In genomic region chr9:89442016-89442415, GRCh38 we compare ENCODE assay signal across 14 cellular contexts. TPM values are rescaled to one million over a fixed set of nuclear protein-coding genes. Genes with fewer than 3 reads are reported as not detected.
DNase-seq lines count a peak whose midpoint lies in the region; ATAC-seq and TF ChIP-seq lines count a peak whose summit lies in the region.
"Had no signal": no experiment of that assay in that cellular context is flagged by ENCODE, and none has a peak within 500 bp of the region (broad histone marks: within the 10 kb centered on the region; RNA-seq: fewer than 3 reads in every experiment).

No MANE protein-coding gene starts in this region.

- peaks cover 83% of the 10 kb centered on the region for H3K4me1 Mint-ChIP-seq in central memory CD8-positive, alpha-beta T cell

- H2AFZ ChIP-seq in DND-41 (ENCODE audit: low read depth, low read length), result no peak overlapping the region
- H2AFZ ChIP-seq in MM.1S (ENCODE audit: low read length), result no peak overlapping the region

- no peaks in the 10 kb centered on the region for H3K9me3 Mint-ChIP-seq in central memory CD8-positive, alpha-beta T cell

- H4K20me1 ChIP-seq in DND-41 (ENCODE audit: insufficient read depth, low read length) (peaks cover 92% of the 10 kb centered on the region), MM.1S (ENCODE audit: insufficient read depth, low read length) (peaks cover 5% of the 10 kb centered on the region; the same call in 1 of the 2 replicates)

- no peaks in the 10 kb centered on the region for H3K9me2 ChIP-seq in MM.1S (replicated peaks; ENCODE audit: insufficient read depth, low read length)

- peak overlapping the region; percentile 32 for H3K27ac Mint-ChIP-seq in central memory CD8-positive, alpha-beta T cell (ENCODE audit: low read depth)

- peaks cover 97% of the 10 kb centered on the region for H3K79me2 ChIP-seq in DND-41 (ENCODE audit: insufficient read depth, low read length)
- H3K79me2 ChIP-seq in MM.1S (ENCODE audit: low read length), result peaks cover 91% of the 10 kb centered on the region

- H3K27ac ChIP-seq in DND-41 (ENCODE audit: low read length) (peak overlapping the region; percentile 47; the same call in 1 of the 2 replicates), MM.1S (ENCODE audit: low read length) (peak overlapping the region; percentile 48; the same call in 1 of the 2 replicates), skeletal muscle tissue (ENCODE audit: low read depth, low read length) (no peak overlapping the region)
- H3K27ac ChIP-seq: SJCRH30 had no signal

- H3K27me3 ChIP-seq in DND-41 (ENCODE audit: insufficient read depth, low read length, poor library complexity) (no peaks in the 10 kb centered on the region), MM.1S (replicated peaks; ENCODE audit: insufficient read depth, low read length) (no peaks in the 10 kb centered on the region), skeletal muscle tissue (ENCODE audit: control insufficient read depth in 3 of 3, insufficient read depth in 3 of 3, low read length in 3 of 3) (no peaks in the 10 kb centered on the region)

- H3K9ac ChIP-seq in DND-41 (ENCODE audit: low read depth, low read length) (no peak overlapping the region), MM.1S (ENCODE audit: low read length) (no peak overlapping the region), skeletal muscle tissue (ENCODE audit: low read depth in 1 of 3, low read length in 3 of 3) (peak overlapping the region in 2 of 3 donors; percentile 33 to 43)

- no peak for TF ChIP-seq CTCF in DND-41 (IDR thresholded peaks at IDR 0.05; ENCODE audit: borderline replicate concordance, extremely low read depth, low read length, poor library complexity, severe bottlenecking)
- TF ChIP-seq CTCF in MM.1S (IDR thresholded peaks at IDR 0.05; ENCODE audit: low read length), result no peak

- no peak overlapping the region for H3K4me3 ChIP-seq in DND-41 (ENCODE audit: low read depth in 1 of 2, low read length in 2 of 2)
- H3K4me3 ChIP-seq in MM.1S (ENCODE audit: low read length), result no peak overlapping the region
- H3K4me3 ChIP-seq in skeletal muscle tissue (ENCODE audit: low read length in 3 of 3), result no peak overlapping the region
- H3K4me3 ChIP-seq: HAP-1, SJCRH30 had no signal

- H3K27me3 Mint-ChIP-seq in central memory CD8-positive, alpha-beta T cell, result no peaks in the 10 kb centered on the region

- H3K36me3 Mint-ChIP-seq in central memory CD8-positive, alpha-beta T cell (ENCODE audit: insufficient read depth), result peaks cover 47% of the 10 kb centered on the region

- DNase-seq in DND-41 (no peak), MM.1S (no peak), MV-4-11 (lab: John Stamatoyannopoulos, UW) (no peak)
- DNase-seq in central memory CD8-positive, alpha-beta T cell (ENCODE audit: low spot score in 2 of 2), result no peak
- no peak for DNase-seq in effector CD8-positive, alpha-beta T cell (lab: John Stamatoyannopoulos, UW)
- DNase-seq: activated gamma-delta T cell; glutamatergic neuron; NCI-H2081 treated with DMSO at 0.1 percent for 48 hours; SJCRH30; stimulated activated CD4-positive, alpha-beta T cell treated with anti-CD3 and anti-CD28 coated beads, Interleukin-4, amount 100 ng/mL, for 1 hour; stimulated activated naive CD4-positive, alpha-beta T cell treated with Interleukin-2 at 50 U/mL for 16 hours had no signal

- no peak overlapping the region for H3K4me3 Mint-ChIP-seq in central memory CD8-positive, alpha-beta T cell

- H3K36me3 ChIP-seq in DND-41 (ENCODE audit: insufficient read depth, low read length) (peaks cover 86% of the 10 kb centered on the region), MM.1S (replicated peaks; ENCODE audit: insufficient read depth, low read length) (no peaks in the 10 kb centered on the region), skeletal muscle tissue (ENCODE audit: control insufficient read depth in 3 of 3, insufficient read depth in 3 of 3, low read length in 3 of 3) (peaks cover 2 to 8% (median 2%) of the 10 kb centered on the region in 3 donors)
- H3K36me3 ChIP-seq: HAP-1, SJCRH30 had no signal

- H3K9me3 ChIP-seq in DND-41 (ENCODE audit: insufficient read depth, low read length, severe bottlenecking) (no peaks in the 10 kb centered on the region), MM.1S (replicated peaks; ENCODE audit: insufficient read depth, low read length) (no peaks in the 10 kb centered on the region), skeletal muscle tissue (ENCODE audit: control insufficient read depth in 3 of 3, low read length in 3 of 3) (no peaks in the 10 kb centered on the region)
- H3K9me3 ChIP-seq: HAP-1, SJCRH30 had no signal

- H3F3A ChIP-seq in MM.1S (ENCODE audit: insufficient read depth, low read length), result peaks cover 18% of the 10 kb centered on the region

- ATAC-seq in DND-41 (ENCODE audit: insufficient read depth, low read depth), result no peak
- ATAC-seq in central memory CD8-positive, alpha-beta T cell (replicated peaks; ENCODE audit: extremely low read depth, poor library complexity, severe bottlenecking), result no peak
- ATAC-seq in GM18498 (IDR thresholded peaks at IDR 0.05; ENCODE audit: unreplicated experiment), result no peak

- H3K4me1 ChIP-seq in DND-41 (ENCODE audit: insufficient read depth, low read length) (no peaks in the 10 kb centered on the region), MM.1S (ENCODE audit: low read length) (peaks cover 45% of the 10 kb centered on the region), skeletal muscle tissue (ENCODE audit: control insufficient read depth in 3 of 3, insufficient read depth in 3 of 3, low read length in 3 of 3) (peaks cover 43 to 84% (median 72%) of the 10 kb centered on the region in 3 donors)
- H3K4me1 ChIP-seq: SJCRH30 had no signal

- H3K4me2 ChIP-seq in DND-41 (ENCODE audit: insufficient read depth, low read length) (no peak overlapping the region), MM.1S (ENCODE audit: low read depth, low read length) (peak overlapping the region; percentile 61; the same call in 1 of the 2 replicates)

RNA-seq across cellular contexts. Expression of gene SEMA4D, which starts 55.9 kb away (rescaled TPM):
- 14.6 TPM for total RNA-seq in skeletal muscle tissue
- total RNA-seq: SJCRH30 had no signal

Comparison
In these comparisons a context has a peak if more than half of its experiments do, and no peak if none do; other contexts are left out.
1. H3K9ac ChIP-seq: peak in skeletal muscle tissue (2 of 3); none in DND-41 (single experiment) and MM.1S (single experiment).